Comparison of ENCODE assay signal across 9 cellular contexts in the genomic region with DNA sequence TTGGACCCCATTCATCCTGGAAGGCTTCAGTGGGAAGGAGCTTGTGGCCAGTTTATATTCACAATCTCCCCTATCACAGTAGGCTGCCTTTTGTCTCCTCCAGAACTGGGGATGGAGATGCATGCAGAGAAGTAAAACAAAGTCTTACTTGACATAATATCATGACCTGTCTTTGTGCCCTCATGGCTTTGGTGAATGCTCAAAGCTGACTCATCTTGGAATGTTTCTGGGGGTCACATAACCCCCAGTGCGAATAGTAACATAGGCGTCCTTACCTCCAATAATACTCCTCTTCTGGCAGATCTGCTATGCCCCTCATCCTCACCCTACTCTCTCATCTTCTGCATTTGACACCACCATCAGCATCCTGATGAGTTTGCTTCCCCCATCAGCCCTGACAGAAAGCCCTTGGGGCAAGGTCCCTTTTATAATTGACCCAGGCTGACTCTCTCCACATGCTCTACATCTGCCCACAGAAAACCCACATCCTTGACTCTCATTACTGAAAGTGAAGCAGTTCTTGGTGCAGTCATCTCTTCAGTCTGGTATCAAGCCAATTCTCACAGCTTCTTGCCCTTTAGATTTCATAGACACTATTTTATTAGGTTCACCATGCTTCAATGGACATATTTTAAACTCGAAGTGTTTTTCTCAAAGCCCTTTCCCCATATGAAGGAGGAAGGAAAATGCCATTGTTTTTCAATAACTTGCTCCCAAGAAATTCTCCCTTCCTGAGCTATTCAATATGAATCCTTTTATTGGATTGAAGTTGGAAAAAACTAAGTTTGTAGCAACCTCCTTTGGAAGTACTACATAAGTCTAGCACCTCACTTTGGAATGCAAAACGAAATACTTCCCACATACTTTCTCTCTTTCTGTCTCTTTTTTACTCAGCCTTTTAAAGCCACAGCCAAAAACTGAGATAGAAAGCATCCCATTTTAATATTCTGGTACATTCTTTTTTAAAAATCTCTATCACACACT. TPM values are rescaled to one million over a fixed set of nuclear protein-coding genes. Genes with fewer than 3 reads are reported as not detected.
DNase-seq lines count a peak whose midpoint lies in the region; ATAC-seq, FAIRE-seq and TF ChIP-seq lines count a peak whose summit lies in the region.
"Had no signal": no experiment of that assay in that cellular context is flagged by ENCODE, and none has a peak within 500 bp of the region (broad histone marks: within the 10 kb centered on the region; RNA-seq: fewer than 3 reads in every experiment).

No MANE protein-coding gene starts in this region.

- H3K27ac ChIP-seq in esophagus squamous epithelium = no peak overlapping the region
- no peak overlapping the region for H3K27ac ChIP-seq in ascending aorta

- 67 to 73% methylated on average over 4 of the region's 4 CpGs for WGBS in esophagus squamous epithelium, 2 donors

- H3K36me3 ChIP-seq in esophagus squamous epithelium (no peaks in the 10 kb centered on the region), ascending aorta (no peaks in the 10 kb centered on the region)

- TF ChIP-seq CTCF in GM20000 (IDR thresholded peaks at IDR 0.05; ENCODE audit: extremely low read depth, missing control alignments) = no peak
- no peak for TF ChIP-seq CTCF in esophagus squamous epithelium (IDR thresholded peaks at IDR 0.05)
- no peak for TF ChIP-seq CTCF in ascending aorta (IDR thresholded peaks at IDR 0.05)

- DNase-seq in GM20000 (ENCODE audit: low spot score) (peak; percentile 72), epidermal melanocyte (ENCODE audit: insufficient read length, low spot score) (peak; percentile 15), NCI-H1105 (lab: John Stamatoyannopoulos, UW) (no peak), esophagus squamous epithelium (lab: John Stamatoyannopoulos, UW) (no peak), UCSD-AML1 (lab: John Stamatoyannopoulos, UW; ENCODE audit: unreplicated experiment) (no peak), ascending aorta (ENCODE audit: low spot score in 2 of 2) (no peak)

- ATAC-seq in HG03159 (IDR thresholded peaks at IDR 0.05; ENCODE audit: unreplicated experiment) = peak; percentile 100

- no peaks in the 10 kb centered on the region for H3K9me3 ChIP-seq in esophagus squamous epithelium
- H3K9me3 ChIP-seq in ascending aorta = no peaks in the 10 kb centered on the region

- H3K4me1 ChIP-seq in esophagus squamous epithelium (no peaks in the 10 kb centered on the region), ascending aorta (no peaks in the 10 kb centered on the region)

- peak; percentile 87 for FAIRE-seq in G401.6 (lab: Jason Lieb, UNC)
- FAIRE-seq: bronchial epithelial cell had no signal

- H3K4me3 ChIP-seq in esophagus squamous epithelium = no peak overlapping the region
- no peak overlapping the region for H3K4me3 ChIP-seq in ascending aorta

- TF ChIP-seq POLR2A in esophagus squamous epithelium (IDR thresholded peaks at IDR 0.05) = no peak

- no peaks in the 10 kb centered on the region for H3K27me3 ChIP-seq in esophagus squamous epithelium
- H3K27me3 ChIP-seq in ascending aorta = no peaks in the 10 kb centered on the region

- intact Hi-C loops in esophagus squamous epithelium (cut with DNase I) (no loop called here), ascending aorta (cut with DNase I) (no loop called here)

RNA-seq across cellular contexts. Expression of gene OSTN, which starts 36.6 kb away (rescaled TPM):
- total RNA-seq in esophagus squamous epithelium (not detected), ascending aorta (not detected)
- total RNA-seq: bronchial epithelial cell had no signal

Comparison
In these comparisons a context has a peak if more than half of its experiments do, and no peak if none do; other contexts are left out.
1. DNase-seq: peak in GM20000 (single experiment) and epidermal melanocyte (single experiment); none in NCI-H1105 (single experiment), esophagus squamous epithelium (single experiment), UCSD-AML1 (single experiment) and ascending aorta (0 of 2).